ENCODE assay signal across 23 cellular contexts in genomic region chr1:76218888-76219588, GRCh38.
A peak's percentile ranks its signal among the peaks of the same experiment; 100 is the strongest.
DNase-seq lines count a peak whose midpoint lies in the region; ATAC-seq and TF ChIP-seq lines count a peak whose summit lies in the region.
"Had no signal": no experiment of that assay in that cellular context is flagged by ENCODE, and none has a peak within 500 bp of the region (broad histone marks: within the 10 kb centered on the region; RNA-seq: fewer than 3 reads in every experiment).

No MANE protein-coding gene starts in this region.

- intact Hi-C loops in OCI-LY7 (cut with micrococcal nuclease; ENCODE audit: unreplicated experiment) (loop anchor here (5.0 kb wide), 1 partner anchor 73 kb away; no protein-coding TSS in a partner anchor), PC-3 (cut with micrococcal nuclease) (no loop called here)

- H3K9me3 ChIP-seq in BLaER1 (peaks cover 4% of the 10 kb centered on the region; the same call in 1 of the 2 replicates), OCI-LY7 (ENCODE audit: low read length) (no peaks in the 10 kb centered on the region), PC-3 (ENCODE audit: low read length) (no peaks in the 10 kb centered on the region)
- H3K9me3 ChIP-seq: ascending aorta, mucosa of descending colon, sigmoid colon, thoracic aorta had no signal

- no peaks in the 10 kb centered on the region for H3K27me3 ChIP-seq in BLaER1
- peaks cover 6% of the 10 kb centered on the region; the same call in 1 of the 2 replicates for H3K27me3 ChIP-seq in PC-3 (ENCODE audit: low read length)
- H3K27me3 ChIP-seq: ascending aorta, foreskin keratinocyte, sigmoid colon had no signal

- H3K4me3 ChIP-seq in BLaER1 (no peak overlapping the region), OCI-LY7 (ENCODE audit: low read depth, low read length, poor library complexity, severe bottlenecking) (peak overlapping the region; percentile 35), PC-3 (ENCODE audit: low read length) (no peak overlapping the region), foreskin fibroblast (ENCODE audit: low read depth in 1 of 2, low read length in 2 of 2) (no peak overlapping the region)
- H3K4me3 ChIP-seq: ascending aorta, mucosa of descending colon, sigmoid colon, thoracic aorta had no signal

- ATAC-seq in GM18867 (IDR thresholded peaks at IDR 0.05; ENCODE audit: unreplicated experiment) (peak; percentile 20), HG03175 (IDR thresholded peaks at IDR 0.05; ENCODE audit: unreplicated experiment) (peak; percentile 44), PC-3 (no peak)
- ATAC-seq: foreskin keratinocyte, mucosa of descending colon, Right ventricle myocardium inferior had no signal

- POLR2A ChIA-PET in OCI-LY7 (lab: Charles Lee) = interaction anchor here (0.5 to 1.7 kb wide), 13 partner anchors 8 to 1061 kb away, joined by 3 to 13 read pairs (median 4); no protein-coding TSS in a partner anchor
- POLR2A ChIA-PET in PC-3 (lab: Charles Lee; ENCODE audit: unreplicated experiment) = no interaction called here

- H3F3A ChIP-seq in PC-3 (ENCODE audit: low read length, unreplicated experiment) = no peaks in the 10 kb centered on the region

- BruUV-seq in OCI-LY7 (replicated peaks; lab: Mats Ljungman, UMichigan) = no TSS peak
- BruUV-seq in PC-3 (replicated peaks; lab: Mats Ljungman, UMichigan) = no TSS peak

- H4K20me1 ChIP-seq in BLaER1 (no peaks in the 10 kb centered on the region), OCI-LY7 (ENCODE audit: insufficient read depth, low read length) (no peaks in the 10 kb centered on the region), PC-3 (ENCODE audit: low read length) (no peaks in the 10 kb centered on the region)

- H3K4me1 ChIP-seq in BLaER1 (peaks cover 40% of the 10 kb centered on the region), OCI-LY7 (ENCODE audit: insufficient read depth, low read length, poor library complexity, severe bottlenecking) (peaks cover 36% of the 10 kb centered on the region), PC-3 (ENCODE audit: insufficient read depth, low read length) (no peaks in the 10 kb centered on the region)
- H3K4me1 ChIP-seq: ascending aorta, foreskin keratinocyte, sigmoid colon had no signal

- peak; percentile 82 for DNase-seq in OCI-LY7 (ENCODE audit: low spot score)
- no peak for DNase-seq in PC-3
- no peak for DNase-seq in COR-L47 (lab: John Stamatoyannopoulos, UW)
- DNase-seq in foreskin fibroblast = no peak
- DNase-seq in dermis blood vessel endothelial cell = no peak
- DNase-seq: activated CD4-positive, alpha-beta T cell treated with anti-CD3 and anti-CD28 coated beads, Interleukin-2, amount 50 U/mL, for 4 hours; activated naive CD4-positive, alpha-beta T cell treated with anti-CD3 and anti-CD28 coated beads, Interleukin-2, amount 10 ng/mL, durations not matched to agents 7 days and 5 days; CD4-positive, alpha-beta memory T cell; DMS79 treated with DMSO at 0.1 percent for 48 hours; foreskin keratinocyte; hippocampal formation; mucosa of descending colon; NCI-H524; posterior cingulate gyrus; sigmoid colon; SW 1271 had no signal

- peak overlapping the region; percentile 3; the same call in 1 of the 2 replicates for H2AFZ ChIP-seq in OCI-LY7 (ENCODE audit: low read length)
- no peak overlapping the region for H2AFZ ChIP-seq in PC-3 (ENCODE audit: low read length)

- no peaks in the 10 kb centered on the region for H3K9me2 ChIP-seq in OCI-LY7 (ENCODE audit: insufficient read depth, low read length)
- no peaks in the 10 kb centered on the region for H3K9me2 ChIP-seq in PC-3 (replicated peaks; ENCODE audit: low read length)

- TF ChIP-seq CTCF in OCI-LY7 (conservative IDR thresholded peaks at IDR 0.05; ENCODE audit: low read length) (no peak), PC-3 (conservative IDR thresholded peaks at IDR 0.05; ENCODE audit: low read depth, low read length) (no peak), foreskin fibroblast (IDR thresholded peaks at IDR 0.05; ENCODE audit: low read depth, low read length) (no peak)

- CTCF ChIA-PET in OCI-LY7 (lab: Charles Lee; ENCODE audit: unreplicated experiment) (interaction anchor here (0.5 to 0.9 kb wide), 2 partner anchors 10 to 48 kb away, joined by 3 read pairs; no protein-coding TSS in a partner anchor), PC-3 (lab: Charles Lee) (no interaction called here)

- H3K36me3 ChIP-seq in BLaER1 (no peaks in the 10 kb centered on the region), OCI-LY7 (ENCODE audit: insufficient read depth, low read length) (no peaks in the 10 kb centered on the region), PC-3 (ENCODE audit: low read depth, low read length) (no peaks in the 10 kb centered on the region)
- H3K36me3 ChIP-seq: ascending aorta, sigmoid colon, thoracic aorta had no signal

- H3K79me2 ChIP-seq in OCI-LY7 (ENCODE audit: insufficient read depth, low read depth, low read length) (no peaks in the 10 kb centered on the region), PC-3 (ENCODE audit: low read length) (no peaks in the 10 kb centered on the region)

- peak overlapping the region; percentile 73 for H3K4me2 ChIP-seq in BLaER1
- peak overlapping the region; percentile 65 for H3K4me2 ChIP-seq in OCI-LY7 (ENCODE audit: low read length)
- H3K4me2 ChIP-seq in PC-3 (ENCODE audit: low read length) = no peak overlapping the region

- H3K27ac ChIP-seq in BLaER1 (peak overlapping the region; percentile 37; the same call in 1 of the 2 replicates), OCI-LY7 (ENCODE audit: low read depth, low read length, poor library complexity, severe bottlenecking) (peak overlapping the region; percentile 83), PC-3 (ENCODE audit: low read length) (no peak overlapping the region)
- H3K27ac ChIP-seq: ascending aorta, epithelial cell of prostate, foreskin keratinocyte, sigmoid colon, thoracic aorta had no signal

- H3K9ac ChIP-seq in BLaER1 (no peak overlapping the region), PC-3 (ENCODE audit: low read length) (no peak overlapping the region)
